Comparison of ENCODE assay signal across 13 cellular contexts in genomic region chr6:115706981-115707380, GRCh38.
DNase-seq lines count a peak whose midpoint lies in the region; ATAC-seq and TF ChIP-seq lines count a peak whose summit lies in the region.
"Had no signal": no experiment of that assay in that cellular context is flagged by ENCODE, and none has a peak within 500 bp of the region (broad histone marks: within the 10 kb centered on the region; RNA-seq: fewer than 3 reads in every experiment).

No MANE protein-coding gene starts in this region.

- peak overlapping the region; percentile 49 for H3K27ac ChIP-seq in VCaP

- ATAC-seq in WTC11: peak; percentile 36; the same call in 1 of the 2 replicates
- no peak for ATAC-seq in omental fat pad (ENCODE audit: low FRiP score)
- no peak for ATAC-seq in GM19328 (IDR thresholded peaks at IDR 0.05; ENCODE audit: unreplicated experiment)
- ATAC-seq in GM19351 (IDR thresholded peaks at IDR 0.05; ENCODE audit: unreplicated experiment): no peak

- H3K4me1 Mint-ChIP-seq in WTC11: no peaks in the 10 kb centered on the region
- H3K4me1 Mint-ChIP-seq: CD4-positive, alpha-beta memory T cell had no signal

- CTCF ChIA-PET in WTC11 (lab: Charles Lee): no interaction called here

- TF ChIP-seq CTCF in VCaP (conservative IDR thresholded peaks at IDR 0.05) (no peak), WTC11 (IDR thresholded peaks at IDR 0.05) (no peak), omental fat pad (IDR thresholded peaks at IDR 0.05) (no peak)

- no peak overlapping the region for H3K27ac Mint-ChIP-seq in WTC11
- H3K27ac Mint-ChIP-seq: CD4-positive, alpha-beta memory T cell; HFFc6 had no signal

- H3K36me3 Mint-ChIP-seq in WTC11: no peaks in the 10 kb centered on the region
- H3K36me3 Mint-ChIP-seq: CD4-positive, alpha-beta memory T cell had no signal

- H3K9me3 Mint-ChIP-seq in WTC11: peaks cover 11% of the 10 kb centered on the region; the same call in 1 of the 2 replicates

- POLR2A ChIA-PET in WTC11 (lab: Charles Lee): no interaction called here

- no peak for DNase-seq in WTC11 (ENCODE audit: low spot score)
- DNase-seq in putamen (ENCODE audit: low spot score): peak; percentile 56
- no peak for DNase-seq in omental fat pad (ENCODE audit: low spot score)
- DNase-seq: C1 segment of cervical spinal cord; Calu3; CD4-positive, alpha-beta memory T cell; COR-L47; DND-41; GOT3; HFFc6 had no signal

- H3K27me3 Mint-ChIP-seq in WTC11 (ENCODE audit: low read depth): no peaks in the 10 kb centered on the region
- H3K27me3 Mint-ChIP-seq: CD4-positive, alpha-beta memory T cell had no signal

- H3K4me3 Mint-ChIP-seq in WTC11: no peak overlapping the region
- H3K4me3 Mint-ChIP-seq: CD4-positive, alpha-beta memory T cell; HFFc6 had no signal

TF ChIP-seq in WTC11, 78 proteins besides CTCF, POLR2A, EP300 and RAD21:
- TF ChIP-seq USF2 (CRISPR knock-in tag; IDR thresholded peaks at IDR 0.05): no peak
- TF ChIP-seq FOXK1 (CRISPR knock-in tag; IDR thresholded peaks at IDR 0.05): no peak
- TF ChIP-seq AFF4 (CRISPR knock-in tag; IDR thresholded peaks at IDR 0.05; ENCODE audit: borderline replicate concordance): no peak
- TF ChIP-seq CBFB (CRISPR knock-in tag; IDR thresholded peaks at IDR 0.05; ENCODE audit: low read depth): no peak
- no peak for TF ChIP-seq ZNF512 (CRISPR knock-in tag; IDR thresholded peaks at IDR 0.05; ENCODE audit: borderline replicate concordance)
- TF ChIP-seq GRHL2 (CRISPR knock-in tag; IDR thresholded peaks at IDR 0.05; ENCODE audit: insufficient replicate concordance, severe bottlenecking): no peak
- no peak for TF ChIP-seq ZMAT4 (CRISPR knock-in tag; IDR thresholded peaks at IDR 0.05)
- TF ChIP-seq, protein P1, sequence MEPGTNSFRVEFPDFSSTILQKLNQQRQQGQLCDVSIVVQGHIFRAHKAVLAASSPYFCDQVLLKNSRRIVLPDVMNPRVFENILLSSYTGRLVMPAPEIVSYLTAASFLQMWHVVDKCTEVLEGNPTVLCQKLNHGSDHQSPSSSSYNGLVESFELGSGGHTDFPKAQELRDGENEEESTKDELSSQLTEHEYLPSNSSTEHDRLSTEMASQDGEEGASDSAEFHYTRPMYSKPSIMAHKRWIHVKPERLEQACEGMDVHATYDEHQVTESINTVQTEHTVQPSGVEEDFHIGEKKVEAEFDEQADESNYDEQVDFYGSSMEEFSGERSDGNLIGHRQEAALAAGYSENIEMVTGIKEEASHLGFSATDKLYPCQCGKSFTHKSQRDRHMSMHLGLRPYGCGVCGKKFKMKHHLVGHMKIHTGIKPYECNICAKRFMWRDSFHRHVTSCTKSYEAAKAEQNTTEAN (CRISPR knock-in tag; IDR thresholded peaks at IDR 0.05): no peak
- TF ChIP-seq ZNF138 (CRISPR knock-in tag; conservative IDR thresholded peaks at IDR 0.05): no peak
